Comparison of ENCODE assay signal across 2 cellular contexts in the genomic region with DNA sequence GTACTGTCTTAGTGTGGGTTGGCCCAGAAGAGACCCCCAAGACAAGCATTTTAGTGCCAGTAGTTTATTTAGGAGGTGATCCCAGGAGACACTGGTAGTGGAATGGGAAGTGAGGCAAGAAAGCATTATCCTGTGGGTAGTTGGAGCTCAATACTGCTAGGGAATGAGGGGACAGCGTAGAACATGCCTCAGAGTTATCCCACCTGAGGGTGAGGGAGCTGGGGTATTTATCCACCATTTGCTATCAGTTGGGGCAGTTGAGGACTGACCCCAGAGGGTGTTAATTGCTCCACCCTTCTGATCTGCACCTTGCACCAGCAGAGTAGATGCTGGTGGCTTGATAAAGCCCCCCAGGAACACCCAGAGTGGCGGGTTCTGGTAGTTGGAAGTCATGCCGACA.
TF ChIP-seq lines count a peak whose summit lies in the region.

No MANE protein-coding gene starts in this region.

TF ChIP-seq in HepG2, 621 proteins besides CTCF, POLR2A, EP300 and RAD21:
- TF ChIP-seq IRF2 (CRISPR knock-in tag; IDR thresholded peaks at IDR 0.05) (no peak), SATB2 (CRISPR knock-in tag; IDR thresholded peaks at IDR 0.05) (no peak), SRF (IDR thresholded peaks at IDR 0.05; ENCODE audit: low read depth, low read length) (no peak), ZNF749 (CRISPR knock-in tag; IDR thresholded peaks at IDR 0.05; ENCODE audit: borderline replicate concordance) (no peak), MTA1 (CRISPR knock-in tag; IDR thresholded peaks at IDR 0.05; ENCODE audit: borderline replicate concordance) (no peak), KDM4B (CRISPR knock-in tag; IDR thresholded peaks at IDR 0.05) (no peak), ZNF766 (CRISPR knock-in tag; IDR thresholded peaks at IDR 0.05; ENCODE audit: borderline replicate concordance) (no peak), ETV6 (CRISPR knock-in tag; conservative IDR thresholded peaks at IDR 0.05) (no peak), ZNF101 (CRISPR knock-in tag; IDR thresholded peaks at IDR 0.05; ENCODE audit: borderline replicate concordance, low read depth) (no peak), ZNF337 (CRISPR knock-in tag; IDR thresholded peaks at IDR 0.05; ENCODE audit: borderline replicate concordance, low read depth) (no peak), ZNF543 (CRISPR knock-in tag; IDR thresholded peaks at IDR 0.05) (no peak), ZNF589 (CRISPR knock-in tag; conservative IDR thresholded peaks at IDR 0.05) (no peak)
- TF ChIP-seq, protein P1, sequence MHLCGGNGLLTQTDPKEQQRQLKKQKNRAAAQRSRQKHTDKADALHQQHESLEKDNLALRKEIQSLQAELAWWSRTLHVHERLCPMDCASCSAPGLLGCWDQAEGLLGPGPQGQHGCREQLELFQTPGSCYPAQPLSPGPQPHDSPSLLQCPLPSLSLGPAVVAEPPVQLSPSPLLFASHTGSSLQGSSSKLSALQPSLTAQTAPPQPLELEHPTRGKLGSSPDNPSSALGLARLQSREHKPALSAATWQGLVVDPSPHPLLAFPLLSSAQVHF (CRISPR knock-in tag; IDR thresholded peaks at IDR 0.05) = no peak
- TF ChIP-seq, protein P2, sequence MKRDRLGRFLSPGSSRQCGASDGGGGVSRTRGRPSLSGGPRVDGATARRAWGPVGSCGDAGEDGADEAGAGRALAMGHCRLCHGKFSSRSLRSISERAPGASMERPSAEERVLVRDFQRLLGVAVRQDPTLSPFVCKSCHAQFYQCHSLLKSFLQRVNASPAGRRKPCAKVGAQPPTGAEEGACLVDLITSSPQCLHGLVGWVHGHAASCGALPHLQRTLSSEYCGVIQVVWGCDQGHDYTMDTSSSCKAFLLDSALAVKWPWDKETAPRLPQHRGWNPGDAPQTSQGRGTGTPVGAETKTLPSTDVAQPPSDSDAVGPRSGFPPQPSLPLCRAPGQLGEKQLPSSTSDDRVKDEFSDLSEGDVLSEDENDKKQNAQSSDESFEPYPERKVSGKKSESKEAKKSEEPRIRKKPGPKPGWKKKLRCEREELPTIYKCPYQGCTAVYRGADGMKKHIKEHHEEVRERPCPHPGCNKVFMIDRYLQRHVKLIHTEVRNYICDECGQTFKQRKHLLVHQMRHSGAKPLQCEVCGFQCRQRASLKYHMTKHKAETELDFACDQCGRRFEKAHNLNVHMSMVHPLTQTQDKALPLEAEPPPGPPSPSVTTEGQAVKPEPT (CRISPR knock-in tag; IDR thresholded peaks at IDR 0.05; ENCODE audit: low read depth) = no peak
- TF ChIP-seq, protein P3, sequence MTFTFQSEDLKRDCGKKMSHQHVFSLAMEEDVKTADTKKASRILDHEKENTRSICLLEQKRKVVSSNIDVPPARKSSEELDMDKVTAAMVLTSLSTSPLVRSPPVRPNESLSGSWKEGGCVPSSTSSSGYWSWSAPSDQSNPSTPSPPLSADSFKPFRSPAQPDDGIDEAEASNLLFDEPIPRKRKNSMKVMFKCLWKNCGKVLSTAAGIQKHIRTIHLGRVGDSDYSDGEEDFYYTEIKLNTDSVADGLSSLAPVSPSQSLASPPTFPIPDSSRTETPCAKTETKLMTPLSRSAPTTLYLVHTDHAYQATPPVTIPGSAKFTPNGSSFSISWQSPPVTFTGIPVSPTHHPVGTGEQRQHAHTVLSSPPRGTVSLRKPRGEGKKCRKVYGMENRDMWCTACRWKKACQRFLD (CRISPR knock-in tag; IDR thresholded peaks at IDR 0.05; ENCODE audit: borderline replicate concordance) = no peak
- TF ChIP-seq, protein P4, sequence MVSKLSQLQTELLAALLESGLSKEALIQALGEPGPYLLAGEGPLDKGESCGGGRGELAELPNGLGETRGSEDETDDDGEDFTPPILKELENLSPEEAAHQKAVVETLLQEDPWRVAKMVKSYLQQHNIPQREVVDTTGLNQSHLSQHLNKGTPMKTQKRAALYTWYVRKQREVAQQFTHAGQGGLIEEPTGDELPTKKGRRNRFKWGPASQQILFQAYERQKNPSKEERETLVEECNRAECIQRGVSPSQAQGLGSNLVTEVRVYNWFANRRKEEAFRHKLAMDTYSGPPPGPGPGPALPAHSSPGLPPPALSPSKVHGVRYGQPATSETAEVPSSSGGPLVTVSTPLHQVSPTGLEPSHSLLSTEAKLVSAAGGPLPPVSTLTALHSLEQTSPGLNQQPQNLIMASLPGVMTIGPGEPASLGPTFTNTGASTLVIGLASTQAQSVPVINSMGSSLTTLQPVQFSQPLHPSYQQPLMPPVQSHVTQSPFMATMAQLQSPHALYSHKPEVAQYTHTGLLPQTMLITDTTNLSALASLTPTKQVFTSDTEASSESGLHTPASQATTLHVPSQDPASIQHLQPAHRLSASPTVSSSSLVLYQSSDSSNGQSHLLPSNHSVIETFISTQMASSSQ (IDR thresholded peaks at IDR 0.05; ENCODE audit: low read depth) = no peak
- TF ChIP-seq, protein P4 (CRISPR knock-in tag; IDR thresholded peaks at IDR 0.05; ENCODE audit: borderline replicate concordance) = no peak

TF ChIP-seq in SK-N-SH, 30 proteins besides CTCF, POLR2A, EP300 and RAD21:
- TF ChIP-seq YY1 (IDR thresholded peaks at IDR 0.05; ENCODE audit: low read depth) (no peak), NRF1 (IDR thresholded peaks at IDR 0.05; ENCODE audit: low read depth, low read length) (no peak)
TF ChIP-seq in SK-N-SH: peak in this region for 0.
